ENCODE assay signal across 18 cellular contexts in the genomic region with DNA sequence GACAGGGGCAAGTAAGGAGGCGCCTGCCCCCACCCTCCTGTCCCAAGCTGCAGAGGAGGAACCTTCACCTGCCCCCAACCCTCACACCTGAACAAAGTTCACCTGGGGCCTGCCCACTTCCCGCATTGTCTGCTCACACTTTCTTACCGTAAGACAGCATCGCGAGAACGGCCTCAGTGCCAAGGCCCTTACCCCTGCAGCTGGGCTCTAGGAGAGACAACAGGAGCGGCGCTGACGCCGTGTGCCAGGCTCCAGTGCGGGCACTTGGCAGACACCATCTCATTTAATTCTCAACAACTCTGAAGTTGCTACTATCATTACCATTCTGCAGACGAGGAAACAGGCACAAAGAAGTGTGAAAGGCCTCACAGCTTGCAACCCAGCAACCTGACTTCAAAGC. TPM values are rescaled to one million over a fixed set of nuclear protein-coding genes. Genes with fewer than 3 reads are reported as not detected.
DNase-seq lines count a peak whose midpoint lies in the region; ATAC-seq, FAIRE-seq and TF ChIP-seq lines count a peak whose summit lies in the region.
"Had no signal": no experiment of that assay in that cellular context is flagged by ENCODE, and none has a peak within 500 bp of the region (broad histone marks: within the 10 kb centered on the region; RNA-seq: fewer than 3 reads in every experiment).

No MANE protein-coding gene starts in this region.

- in situ Hi-C loops in KBM-7 (cut with MboI; ENCODE audit: low pct_unique_long_range_greater_than_20kb, low sequenced_read_pairs) = no loop called here

- DNase-seq in activated naive CD4-positive, alpha-beta T cell treated with anti-CD3 and anti-CD28 coated beads, Interleukin-2, amount 50 U/mL, for 72 hours (ENCODE audit: low spot score in 2 of 2) = no peak
- no peak for DNase-seq in activated naive CD4-positive, alpha-beta T cell treated with Interleukin-2 at 50 U/mL for 16 hours
- DNase-seq in activated CD8-positive, alpha-beta T cell treated with anti-CD3 and anti-CD28 coated beads for 36 hours = no peak
- no peak for DNase-seq in naive thymus-derived CD4-positive, alpha-beta T cell
- DNase-seq in small intestine = peak; percentile 38
- DNase-seq in KBM-7 = no peak
- no peak for DNase-seq in NCI-H226
- DNase-seq: BE2C, DMS 273 treated with DMSO at 0.1 percent for 48 hours, GM23248, NCI-H1436 treated with DMSO at 0.1 percent for 48 hours, NCI-H2081 treated with DMSO at 0.1 percent for 48 hours, NCI-H345, NCI-H526 treated with DMSO at 0.1 percent for 48 hours had no signal

- peak overlapping the region; percentile 47 for H3K27ac ChIP-seq in naive thymus-derived CD4-positive, alpha-beta T cell (ENCODE audit: low read depth, low read length)
- no peak overlapping the region for H3K27ac ChIP-seq in small intestine (ENCODE audit: low read depth in 1 of 2, low read length in 1 of 2)
- H3K27ac ChIP-seq: GM23248 had no signal

- POLR2A ChIA-PET in activated CD8-positive, alpha-beta T cell treated with anti-CD3 and anti-CD28 coated beads for 36 hours (lab: Charles Lee) = interaction anchor here (1.1 to 2.8 kb wide), 3 partner anchors 12 to 115 kb away, joined by 3 to 11 read pairs (median 4); no protein-coding TSS in a partner anchor
- POLR2A ChIA-PET in naive thymus-derived CD4-positive, alpha-beta T cell (lab: Charles Lee) = interaction anchor here (0.5 to 16.9 kb wide), 3 partner anchors 18 to 572 kb away, joined by 3 to 372 read pairs (median 20); a partner anchor contains a TSS

- no peak overlapping the region for H3K4me3 ChIP-seq in naive thymus-derived CD4-positive, alpha-beta T cell (ENCODE audit: low read length)
- no peak overlapping the region for H3K4me3 ChIP-seq in small intestine (ENCODE audit: low read depth in 1 of 2, low read length in 2 of 2)
- H3K4me3 ChIP-seq: GM23248, K562 had no signal

- no peak overlapping the region for H3K4me3 Mint-ChIP-seq in activated CD8-positive, alpha-beta T cell treated with anti-CD3 and anti-CD28 coated beads for 36 hours
- no peak overlapping the region for H3K4me3 Mint-ChIP-seq in naive thymus-derived CD4-positive, alpha-beta T cell

- H3K9me3 Mint-ChIP-seq in activated naive CD4-positive, alpha-beta T cell treated with anti-CD3 and anti-CD28 coated beads, Interleukin-2, amount 50 U/mL, for 72 hours = no peaks in the 10 kb centered on the region
- no peaks in the 10 kb centered on the region for H3K9me3 Mint-ChIP-seq in activated CD8-positive, alpha-beta T cell treated with anti-CD3 and anti-CD28 coated beads for 36 hours
- H3K9me3 Mint-ChIP-seq in naive thymus-derived CD4-positive, alpha-beta T cell = no peaks in the 10 kb centered on the region

- no peak for FAIRE-seq in small intestine (lab: Jason Lieb, UNC)
- FAIRE-seq: K562 had no signal

- H3K27ac Mint-ChIP-seq in activated naive CD4-positive, alpha-beta T cell treated with anti-CD3 and anti-CD28 coated beads, Interleukin-2, amount 50 U/mL, for 72 hours = peak overlapping the region; percentile 45 to 77
- peak overlapping the region; percentile 70 for H3K27ac Mint-ChIP-seq in activated CD8-positive, alpha-beta T cell treated with anti-CD3 and anti-CD28 coated beads for 36 hours
- H3K27ac Mint-ChIP-seq in naive thymus-derived CD4-positive, alpha-beta T cell = peak overlapping the region in 6 of 9 donors; percentile 32 to 57 (median 48)

- H3K36me3 Mint-ChIP-seq in activated naive CD4-positive, alpha-beta T cell treated with anti-CD3 and anti-CD28 coated beads, Interleukin-2, amount 50 U/mL, for 72 hours = peaks cover 10 to 35% of the 10 kb centered on the region in 2 donors
- H3K36me3 Mint-ChIP-seq in activated CD8-positive, alpha-beta T cell treated with anti-CD3 and anti-CD28 coated beads for 36 hours (ENCODE audit: low read depth) = peaks cover 47% of the 10 kb centered on the region
- peaks cover 6 to 38% (median 17%) of the 10 kb centered on the region in 5 donors for H3K36me3 Mint-ChIP-seq in naive thymus-derived CD4-positive, alpha-beta T cell

- H3K36me3 ChIP-seq in naive thymus-derived CD4-positive, alpha-beta T cell (ENCODE audit: control insufficient read depth in 2 of 3, insufficient read depth in 3 of 3, low read length in 3 of 3) = peaks cover 12 to 68% (median 19%) of the 10 kb centered on the region in 3 experiments
- peaks cover 16 to 20% of the 10 kb centered on the region in 2 donors for H3K36me3 ChIP-seq in small intestine (ENCODE audit: control insufficient read depth in 2 of 2, insufficient read depth in 2 of 2, low read length in 2 of 2)

- no peaks in the 10 kb centered on the region for H3K27me3 ChIP-seq in naive thymus-derived CD4-positive, alpha-beta T cell (ENCODE audit: control insufficient read depth in 2 of 2, insufficient read depth in 2 of 2, low read length in 2 of 2)
- H3K27me3 ChIP-seq in small intestine (ENCODE audit: control insufficient read depth in 2 of 2, insufficient read depth in 2 of 2, low read length in 2 of 2) = no peaks in the 10 kb centered on the region
- H3K27me3 ChIP-seq: BE2C had no signal

- intact Hi-C loops in activated CD8-positive, alpha-beta T cell treated with anti-CD3 and anti-CD28 coated beads for 36 hours (cut with micrococcal nuclease) = no loop called here
- intact Hi-C loops in naive thymus-derived CD4-positive, alpha-beta T cell (cut with micrococcal nuclease) = no loop called here

- CTCF ChIA-PET in activated CD8-positive, alpha-beta T cell treated with anti-CD3 and anti-CD28 coated beads for 36 hours (lab: Charles Lee) = interaction anchor here (2.1 to 8.9 kb wide), 4 partner anchors 19 to 115 kb away, joined by 19 to 110 read pairs (median 34); no protein-coding TSS in a partner anchor
- CTCF ChIA-PET in naive thymus-derived CD4-positive, alpha-beta T cell (lab: Charles Lee) = interaction anchor here (1.6 to 11.7 kb wide), 3 partner anchors 10 to 115 kb away, joined by 5 to 165 read pairs (median 74); no protein-coding TSS in a partner anchor

- no peaks in the 10 kb centered on the region for H3K27me3 Mint-ChIP-seq in activated CD8-positive, alpha-beta T cell treated with anti-CD3 and anti-CD28 coated beads for 36 hours
- H3K27me3 Mint-ChIP-seq in naive thymus-derived CD4-positive, alpha-beta T cell = no peaks in the 10 kb centered on the region

- ATAC-seq in activated naive CD4-positive, alpha-beta T cell treated with anti-CD3 and anti-CD28 coated beads, Interleukin-2, amount 50 U/mL, for 72 hours = no peak
- no peak for ATAC-seq in activated CD8-positive, alpha-beta T cell treated with anti-CD3 and anti-CD28 coated beads for 36 hours
- ATAC-seq in naive thymus-derived CD4-positive, alpha-beta T cell = no peak
- ATAC-seq in HG02678 (IDR thresholded peaks at IDR 0.05; ENCODE audit: unreplicated experiment) = no peak
- ATAC-seq: K562 had no signal

- peaks cover 15 to 23% of the 10 kb centered on the region in 2 donors for H3K4me1 ChIP-seq in naive thymus-derived CD4-positive, alpha-beta T cell (ENCODE audit: control insufficient read depth in 2 of 2, insufficient read depth in 2 of 2, low read length in 2 of 2)
- H3K4me1 ChIP-seq in small intestine (ENCODE audit: control insufficient read depth in 2 of 2, insufficient read depth in 1 of 2, low read depth in 1 of 2, low read length in 1 of 2) = peaks cover 1 to 6% of the 10 kb centered on the region in 2 donors

- H3K9me3 ChIP-seq in naive thymus-derived CD4-positive, alpha-beta T cell (ENCODE audit: control insufficient read depth in 2 of 3, low read length in 3 of 3) = no peaks in the 10 kb centered on the region
- H3K9me3 ChIP-seq in small intestine (ENCODE audit: control insufficient read depth, low read depth) = no peaks in the 10 kb centered on the region
- H3K9me3 ChIP-seq: BE2C had no signal

- WGBS in small intestine, 3 donors = 45 to 73% (median 55%) methylated on average over 12 of the region's 12 CpGs

- peaks cover 30% of the 10 kb centered on the region for H3K4me1 Mint-ChIP-seq in activated CD8-positive, alpha-beta T cell treated with anti-CD3 and anti-CD28 coated beads for 36 hours (ENCODE audit: low read depth)
- peaks cover 15 to 58% (median 45%) of the 10 kb centered on the region in 7 donors for H3K4me1 Mint-ChIP-seq in naive thymus-derived CD4-positive, alpha-beta T cell

- no peak for TF ChIP-seq CTCF in activated CD8-positive, alpha-beta T cell treated with anti-CD3 and anti-CD28 coated beads for 36 hours (IDR thresholded peaks at IDR 0.05)

RNA-seq across cellular contexts. Expression of a gene that starts 4.1 kb away (rescaled TPM):
- total RNA-seq in activated naive CD4-positive, alpha-beta T cell treated with anti-CD3 and anti-CD28 coated beads, Interleukin-2, amount 50 U/mL, for 72 hours = 10 to 100 TPM; 38.2 to 57.2 TPM
- 10 to 100 TPM; 35.5 to 42.4 TPM for total RNA-seq in activated CD8-positive, alpha-beta T cell treated with anti-CD3 and anti-CD28 coated beads for 36 hours
- total RNA-seq in naive thymus-derived CD4-positive, alpha-beta T cell = 10 to 100 TPM; 41.4 to 78.8 (median 56.9) TPM
- polyA plus RNA-seq in naive thymus-derived CD4-positive, alpha-beta T cell = 10 to 100 TPM; 16.8 to 37.9 TPM
- 10 to 100 TPM; 12.4 to 28.3 (median 16.3) TPM for polyA plus RNA-seq in small intestine

RNA-seq across cellular contexts. Expression of a gene that starts 23.6 kb away (rescaled TPM):
- total RNA-seq in activated naive CD4-positive, alpha-beta T cell treated with anti-CD3 and anti-CD28 coated beads, Interleukin-2, amount 50 U/mL, for 72 hours = 100 to 1,000 TPM in 1 of 2 donors, 10 to 100 TPM in 1; 59.0 to 114 TPM
- 100 to 1,000 TPM; 143 to 150 TPM for total RNA-seq in activated CD8-positive, alpha-beta T cell treated with anti-CD3 and anti-CD28 coated beads for 36 hours
- 100 to 1,000 TPM in 4 of 5 experiments, 10 to 100 TPM in 1; 93.1 to 279 (median 156) TPM for total RNA-seq in naive thymus-derived CD4-positive, alpha-beta T cell
- polyA plus RNA-seq in naive thymus-derived CD4-positive, alpha-beta T cell = 100 to 1,000 TPM; 273 to 393 TPM
- polyA plus RNA-seq in small intestine = 100 to 1,000 TPM; 231 to 592 (median 569) TPM

RNA-seq across cellular contexts. Expression of a gene that starts 35.0 kb away (rescaled TPM):
- total RNA-seq in activated naive CD4-positive, alpha-beta T cell treated with anti-CD3 and anti-CD28 coated beads, Interleukin-2, amount 50 U/mL, for 72 hours = 1 to 10 TPM; 3.4 to 4.0 TPM
- total RNA-seq in activated CD8-positive, alpha-beta T cell treated with anti-CD3 and anti-CD28 coated beads for 36 hours = 1 to 10 TPM; 6.6 to 6.7 TPM
- 10 to 100 TPM; 23.6 to 58.5 (median 34.4) TPM for total RNA-seq in naive thymus-derived CD4-positive, alpha-beta T cell
- polyA plus RNA-seq in naive thymus-derived CD4-positive, alpha-beta T cell = 10 to 100 TPM; 30.4 to 30.7 TPM
- polyA plus RNA-seq in small intestine = 1 to 10 TPM; 1.8 to 4.5 (median 3.8) TPM
- total RNA-seq: Daoy had no signal
- polyA plus RNA-seq: GM23248 had no signal

RNA-seq across cellular contexts. Expression of a gene that starts 59.3 kb away (rescaled TPM):
- total RNA-seq in activated naive CD4-positive, alpha-beta T cell treated with anti-CD3 and anti-CD28 coated beads, Interleukin-2, amount 50 U/mL, for 72 hours = not detected
- total RNA-seq in activated CD8-positive, alpha-beta T cell treated with anti-CD3 and anti-CD28 coated beads for 36 hours = not detected
- 10 to 100 TPM in 1 of 5 experiments, 1 to 10 TPM in 1, under 1 TPM in 2, not detected in 1; 0.46 to 41.0 (median 2.7) TPM for total RNA-seq in naive thymus-derived CD4-positive, alpha-beta T cell
- not detected for polyA plus RNA-seq in naive thymus-derived CD4-positive, alpha-beta T cell
- 1 to 10 TPM; 1.6 to 5.7 (median 2.3) TPM for polyA plus RNA-seq in small intestine
- total RNA-seq: Daoy, GM23248, K562 had no signal
- polyA plus RNA-seq: AG04450, GM23248, K562 had no signal
